ENCODE assay signal across 7 cellular contexts in the genomic region with DNA sequence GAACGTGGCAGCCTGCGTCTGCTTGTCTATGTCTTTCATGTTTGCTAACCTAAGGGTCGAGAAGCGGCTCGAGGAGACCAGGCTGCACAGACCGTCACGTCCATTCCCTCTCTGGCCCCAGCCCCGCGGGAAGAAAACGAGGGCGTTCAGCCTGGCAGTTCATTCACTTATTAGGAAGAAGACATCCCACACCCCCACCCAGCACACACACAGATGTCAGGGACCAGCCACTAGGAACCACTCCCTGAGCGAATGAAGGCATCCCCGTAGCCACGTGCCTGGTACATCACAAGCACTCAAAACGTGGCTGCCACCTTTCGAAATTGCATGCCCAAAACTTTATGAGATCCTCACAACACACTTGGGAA.
DNase-seq lines count a peak whose midpoint lies in the region; ATAC-seq and TF ChIP-seq lines count a peak whose summit lies in the region.

No MANE protein-coding gene starts in this region.

- H3K4me1 ChIP-seq in HAP-1 = peaks cover 8% of the 10 kb centered on the region; the same call in 1 of the 2 replicates
- no peaks in the 10 kb centered on the region for H3K4me1 ChIP-seq in iPS DF 6.9 (ENCODE audit: control insufficient read depth, insufficient read depth, low read length)

- TF ChIP-seq CTCF in WI38 (IDR thresholded peaks at IDR 0.05; ENCODE audit: low read depth, low read length) = no peak

- H3K4me3 Mint-ChIP-seq in stimulated activated memory B cell treated with anti-CD40 and anti-IgM and Interleukin-4, amounts not matched to agents 10 μg/mL and 1 μg/mL and 100 μg/mL, for 72 hours = peak overlapping the region; percentile 81

- H3K27ac Mint-ChIP-seq in stimulated activated memory B cell treated with anti-CD40 and anti-IgM and Interleukin-4, amounts not matched to agents 10 μg/mL and 1 μg/mL and 100 μg/mL, for 72 hours = peak overlapping the region; percentile 90

- no peaks in the 10 kb centered on the region for H3K36me3 Mint-ChIP-seq in stimulated activated memory B cell treated with anti-CD40 and anti-IgM and Interleukin-4, amounts not matched to agents 10 μg/mL and 1 μg/mL and 100 μg/mL, for 72 hours

- no peaks in the 10 kb centered on the region for H3K27me3 ChIP-seq in HAP-1 (ENCODE audit: low read depth)
- no peaks in the 10 kb centered on the region for H3K27me3 ChIP-seq in iPS DF 6.9 (ENCODE audit: control insufficient read depth, insufficient read depth, low read length)

- no CpG with 5 or more reads among the region's 16 CpGs for WGBS in iPS DF 6.9 (ENCODE audit: insufficient coverage, insufficient read length)

- peaks cover 21% of the 10 kb centered on the region for H3K4me1 Mint-ChIP-seq in stimulated activated memory B cell treated with anti-CD40 and anti-IgM and Interleukin-4, amounts not matched to agents 10 μg/mL and 1 μg/mL and 100 μg/mL, for 72 hours

- ATAC-seq in stimulated activated memory B cell treated with anti-CD40 and anti-IgM and Interleukin-4, amounts not matched to agents 10 μg/mL and 1 μg/mL and 100 μg/mL, for 72 hours = no peak
- ATAC-seq in activated CD4-positive, CD25-positive, alpha-beta regulatory T cell treated with anti-CD3 and anti-CD28 coated beads, Interleukin-2, amount 50 U/mL, for 24 hours = no peak
- no peak for ATAC-seq in GM21576 (IDR thresholded peaks at IDR 0.05; ENCODE audit: unreplicated experiment)

- peaks cover 21% of the 10 kb centered on the region for H3K27me3 Mint-ChIP-seq in stimulated activated memory B cell treated with anti-CD40 and anti-IgM and Interleukin-4, amounts not matched to agents 10 μg/mL and 1 μg/mL and 100 μg/mL, for 72 hours

- H3K9me3 Mint-ChIP-seq in stimulated activated memory B cell treated with anti-CD40 and anti-IgM and Interleukin-4, amounts not matched to agents 10 μg/mL and 1 μg/mL and 100 μg/mL, for 72 hours = no peaks in the 10 kb centered on the region

- DNase-seq in HAP-1 (ENCODE audit: low spot score in 2 of 2) (no peak), iPS DF 6.9 (ENCODE audit: low read depth, low spot score) (no peak), NCI-H1105 (lab: John Stamatoyannopoulos, UW) (no peak)

- in situ Hi-C loops in HAP-1 (cut with MboI; ENCODE audit: low sequenced_read_pairs) = no loop called here

- H3K9me3 ChIP-seq in HAP-1 = no peaks in the 10 kb centered on the region
- no peaks in the 10 kb centered on the region for H3K9me3 ChIP-seq in iPS DF 6.9 (ENCODE audit: control insufficient read depth, insufficient read depth, low read length)

- peaks cover 8% of the 10 kb centered on the region for H3K36me3 ChIP-seq in HAP-1 (replicated peaks)
- H3K36me3 ChIP-seq in iPS DF 6.9 (ENCODE audit: control insufficient read depth, insufficient read depth, low read length) = no peaks in the 10 kb centered on the region

- H3K4me3 ChIP-seq in HAP-1 (peak overlapping the region; percentile 75), WI38 (ENCODE audit: low read depth, low read length) (peak overlapping the region; percentile 95), iPS DF 6.9 (ENCODE audit: low read length) (peak overlapping the region; percentile 47; the same call in 1 of the 2 replicates)

- H3K27ac ChIP-seq in iPS DF 6.9 (ENCODE audit: low read length) = no peak overlapping the region
